8 cellular contexts compared by ENCODE assay signal in the genomic region with DNA sequence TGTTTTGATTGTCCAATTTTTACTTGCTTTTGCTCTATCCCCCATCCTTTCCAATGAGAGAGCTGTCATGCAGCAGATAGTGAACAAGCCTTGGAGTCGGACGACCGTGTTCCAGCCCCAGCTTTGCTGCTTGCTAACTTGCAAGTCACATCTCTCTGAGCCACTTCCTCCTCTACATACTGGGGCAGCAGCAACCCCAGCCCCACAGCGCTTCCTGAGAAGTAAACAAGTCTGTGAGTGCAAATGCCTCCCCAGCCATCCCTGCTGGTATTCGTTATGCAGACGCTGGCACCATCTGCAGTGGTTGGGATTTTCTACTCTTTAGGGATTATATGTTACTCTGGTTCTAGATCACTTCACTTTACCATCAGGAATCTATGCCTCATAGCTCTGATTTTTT. TPM values are rescaled to one million over a fixed set of nuclear protein-coding genes. Genes with fewer than 3 reads are reported as not detected.
DNase-seq lines count a peak whose midpoint lies in the region; ATAC-seq and TF ChIP-seq lines count a peak whose summit lies in the region.

No MANE protein-coding gene starts in this region.

- peaks cover 0 to 3% of the 10 kb centered on the region in 2 donors for H3K36me3 Mint-ChIP-seq in activated T-cell treated with anti-CD3 and anti-CD28 coated beads, Interleukin-2, amount 50 U/mL, for 72 hours (ENCODE audit: insufficient read depth in 2 of 2)
- H3K36me3 Mint-ChIP-seq in glutamatergic neuron (ENCODE audit: unreplicated experiment): no peaks in the 10 kb centered on the region

- H3K4me1 Mint-ChIP-seq in activated T-cell treated with anti-CD3 and anti-CD28 coated beads, Interleukin-2, amount 50 U/mL, for 72 hours (ENCODE audit: low read depth): peaks cover 34% of the 10 kb centered on the region
- peaks cover 6% of the 10 kb centered on the region for H3K4me1 Mint-ChIP-seq in glutamatergic neuron (ENCODE audit: low read depth, unreplicated experiment)

- intact Hi-C loops in lower leg skin (cut with DNase I; ENCODE audit: low total_unique reads): loop anchor here (5.0 kb wide), 1 partner anchor 112 kb away; no protein-coding TSS in a partner anchor

- 70 to 74% methylated on average over 6 of the region's 6 CpGs for WGBS in lower leg skin, 2 donors

- H3K9me3 Mint-ChIP-seq in activated T-cell treated with anti-CD3 and anti-CD28 coated beads, Interleukin-2, amount 50 U/mL, for 72 hours: no peaks in the 10 kb centered on the region
- H3K9me3 Mint-ChIP-seq in glutamatergic neuron (ENCODE audit: unreplicated experiment): peaks cover 1% of the 10 kb centered on the region

- H3K27me3 Mint-ChIP-seq in activated T-cell treated with anti-CD3 and anti-CD28 coated beads, Interleukin-2, amount 50 U/mL, for 72 hours (ENCODE audit: low read depth): no peaks in the 10 kb centered on the region
- H3K27me3 Mint-ChIP-seq in glutamatergic neuron (ENCODE audit: unreplicated experiment): peaks cover 3% of the 10 kb centered on the region

- ATAC-seq in activated T-cell treated with anti-CD3 and anti-CD28 coated beads, Interleukin-2, amount 50 U/mL, for 72 hours (replicated peaks in 1 of 2): peak; percentile 83 to 94
- no peak for ATAC-seq in HG02678 (IDR thresholded peaks at IDR 0.05; ENCODE audit: unreplicated experiment)

- no peak overlapping the region for H3K4me3 ChIP-seq in lower leg skin (ENCODE audit: low read depth, poor library complexity, severe bottlenecking)

- peak overlapping the region; percentile 74 to 80 for H3K4me3 Mint-ChIP-seq in activated T-cell treated with anti-CD3 and anti-CD28 coated beads, Interleukin-2, amount 50 U/mL, for 72 hours
- no peak overlapping the region for H3K4me3 Mint-ChIP-seq in glutamatergic neuron (ENCODE audit: unreplicated experiment)

- H3K27ac Mint-ChIP-seq in activated T-cell treated with anti-CD3 and anti-CD28 coated beads, Interleukin-2, amount 50 U/mL, for 72 hours: peak overlapping the region; percentile 97
- H3K27ac Mint-ChIP-seq in glutamatergic neuron (ENCODE audit: unreplicated experiment): no peak overlapping the region

- TF ChIP-seq CTCF in lower leg skin (IDR thresholded peaks at IDR 0.05): no peak
- TF ChIP-seq CTCF in glutamatergic neuron (IDR thresholded peaks at IDR 0.05; ENCODE audit: partially characterized antibody, unreplicated experiment): no peak

- TF ChIP-seq POLR2A in lower leg skin (IDR thresholded peaks at IDR 0.05): no peak

- peak; percentile 82 for DNase-seq in activated gamma-delta T cell treated with Interleukin-2 at 50 U/mL for 16 hours
- DNase-seq in activated gamma-delta T cell (lab: John Stamatoyannopoulos, UW): no peak
- peak; percentile 55 to 72 for DNase-seq in activated T-cell treated with anti-CD3 and anti-CD28 coated beads, Interleukin-2, amount 50 U/mL, for 72 hours
- peak; percentile 47 to 87 for DNase-seq in lower leg skin (ENCODE audit: low spot score in 2 of 2)
- DNase-seq in stimulated activated CD8-positive, alpha-beta memory T cell treated with anti-CD3 and anti-CD28 coated beads, Interleukin-4, amount 100 ng/mL, for 4 hours (ENCODE audit: low read depth in 2 of 2, low spot score in 1 of 2): peak; percentile 34 to 41
- no peak for DNase-seq in COLO829 (ENCODE audit: low spot score)
- no peak for DNase-seq in glutamatergic neuron

RNA-seq across cellular contexts. Expression of gene TPBGL, which starts 35.0 kb away (rescaled TPM):
- under 1 TPM; 0.07 to 0.14 TPM for total RNA-seq in activated T-cell treated with anti-CD3 and anti-CD28 coated beads, Interleukin-2, amount 50 U/mL, for 72 hours
- total RNA-seq in lower leg skin (under 1 TPM in 2 of 4 donors, not detected in 2; 0.13 to 0.84 TPM), glutamatergic neuron (ENCODE audit: unreplicated experiment) (2.3 TPM)

Comparison
In these comparisons a context has a peak if more than half of its experiments do, and no peak if none do; other contexts are left out.
1. DNase-seq: peak in activated gamma-delta T cell treated with Interleukin-2 at 50 U/mL for 16 hours (single experiment), activated T-cell treated with anti-CD3 and anti-CD28 coated beads, Interleukin-2, amount 50 U/mL, for 72 hours (2 of 2), lower leg skin (2 of 2) and stimulated activated CD8-positive, alpha-beta memory T cell treated with anti-CD3 and anti-CD28 coated beads, Interleukin-4, amount 100 ng/mL, for 4 hours (2 of 2); none in activated gamma-delta T cell (single experiment), COLO829 (single experiment) and glutamatergic neuron (single experiment).